ENCODE assay signal across 13 cellular contexts in the genomic region with DNA sequence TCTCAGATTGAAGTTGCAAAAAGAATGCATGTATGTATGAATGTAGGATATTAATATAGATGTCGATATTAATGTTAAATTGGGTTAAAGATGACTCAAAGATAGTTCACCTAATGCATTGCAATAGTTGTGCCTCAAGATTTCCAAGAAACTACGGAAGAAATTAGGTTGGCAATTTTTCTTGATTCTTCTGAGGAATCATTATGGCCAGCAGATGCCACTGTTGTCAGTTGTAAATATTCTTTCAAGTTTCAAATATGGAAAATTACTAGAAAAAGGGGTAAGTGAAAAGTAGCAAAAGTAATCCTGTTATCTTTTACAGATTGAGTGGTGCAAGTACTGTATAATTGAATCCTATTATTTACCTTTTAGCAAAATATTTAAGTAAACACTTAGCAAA.
DNase-seq lines count a peak whose midpoint lies in the region; TF ChIP-seq lines count a peak whose summit lies in the region.
"Had no signal": no experiment of that assay in that cellular context is flagged by ENCODE, and none has a peak within 500 bp of the region (broad histone marks: within the 10 kb centered on the region; RNA-seq: fewer than 3 reads in every experiment).

No MANE protein-coding gene starts in this region.

- H3K4me3 ChIP-seq in Caco-2 (ENCODE audit: low read depth, low read length) = no peak overlapping the region
- H3K4me3 ChIP-seq in H7 (ENCODE audit: insufficient read depth, low read depth, low read length) = no peak overlapping the region
- H3K4me3 ChIP-seq: spleen had no signal

- H3K36me3 ChIP-seq in Caco-2 (ENCODE audit: control insufficient read depth, insufficient read depth, low read length) (no peaks in the 10 kb centered on the region), H7 (replicated peaks; ENCODE audit: control insufficient read depth, insufficient read depth, low read length) (no peaks in the 10 kb centered on the region)
- H3K36me3 ChIP-seq: spleen had no signal

- CTCF ChIA-PET in Caco-2 (lab: Charles Lee) = no interaction called here

- no peak overlapping the region for H3K4me3 Mint-ChIP-seq in Caco-2 (ENCODE audit: unreplicated experiment)
- H3K4me3 Mint-ChIP-seq: activated T-cell treated with anti-CD3 and anti-CD28 coated beads, Interleukin-2, amount 50 U/mL, for 72 hours had no signal

- no peaks in the 10 kb centered on the region for H3K36me3 Mint-ChIP-seq in Caco-2 (ENCODE audit: insufficient read depth, unreplicated experiment)

- peaks cover 11% of the 10 kb centered on the region for H3K9me3 Mint-ChIP-seq in Caco-2 (ENCODE audit: unreplicated experiment)

- BruUV-seq in Caco-2 (replicated peaks; lab: Mats Ljungman, UMichigan) = no TSS peak

- POLR2A ChIA-PET in Caco-2 (lab: Charles Lee) = no interaction called here

- DNase-seq in Caco-2 (no peak), LHCN-M2 (ENCODE audit: low read depth) (peak; percentile 26), astrocyte of the hippocampus (ENCODE audit: low read depth, low spot score) (peak; percentile 7), kidney tubule cell (ENCODE audit: low spot score) (peak; percentile 17), retina (no peak), islet precursor cell (no peak), H7 (no peak), NCI-H2227 treated with DMSO at 0.1 percent for 48 hours (lab: John Stamatoyannopoulos, UW) (no peak)
- DNase-seq: activated T-cell treated with anti-CD3 and anti-CD28 coated beads, Interleukin-2, amount 50 U/mL, for 72 hours; DMS153; NCI-H82; spleen; stimulated activated CD8-positive, alpha-beta memory T cell treated with anti-CD3 and anti-CD28 coated beads, Interleukin-4, amount 100 ng/mL, for 48 hours had no signal

- no peaks in the 10 kb centered on the region for H3K4me1 ChIP-seq in Caco-2
- H3K4me1 ChIP-seq: spleen had no signal

- peaks cover 5% of the 10 kb centered on the region for H3K27me3 Mint-ChIP-seq in Caco-2 (ENCODE audit: insufficient read depth, unreplicated experiment)

- peaks cover 12% of the 10 kb centered on the region for H3K9me3 ChIP-seq in Caco-2

- peak; percentile 25 to 62 for TF ChIP-seq CTCF in Caco-2 (IDR thresholded peaks at IDR 0.05; ENCODE audit: insufficient read depth in 1 of 2, low read depth in 1 of 2, low read length in 1 of 2, severe bottlenecking in 1 of 2, unreplicated experiment in 1 of 2)

- no peak overlapping the region for H3K27ac Mint-ChIP-seq in Caco-2 (ENCODE audit: unreplicated experiment)
- H3K27ac Mint-ChIP-seq: activated T-cell treated with anti-CD3 and anti-CD28 coated beads, Interleukin-2, amount 50 U/mL, for 72 hours had no signal

- H3K27me3 ChIP-seq in Caco-2 (replicated peaks; ENCODE audit: control insufficient read depth, insufficient read depth, low read length) = no peaks in the 10 kb centered on the region
- H3K27me3 ChIP-seq in H7 (ENCODE audit: control insufficient read depth, insufficient read depth, low read length) = no peaks in the 10 kb centered on the region
- H3K27me3 ChIP-seq: spleen had no signal

- intact Hi-C loops in Caco-2 (cut with micrococcal nuclease; ENCODE audit: unreplicated experiment) = loop anchor here (1.0 to 5.0 kb wide), 2 partner anchors 378 to 532 kb away; no protein-coding TSS in a partner anchor

- no peaks in the 10 kb centered on the region for H3K4me1 Mint-ChIP-seq in Caco-2 (ENCODE audit: low read depth, unreplicated experiment)

Comparison
In these comparisons a context has a peak if more than half of its experiments do, and no peak if none do; other contexts are left out.
1. DNase-seq: peak in LHCN-M2 (single experiment), astrocyte of the hippocampus (single experiment) and kidney tubule cell (single experiment); none in Caco-2 (0 of 2), retina (single experiment), islet precursor cell (single experiment), H7 (single experiment) and NCI-H2227 treated with DMSO at 0.1 percent for 48 hours (single experiment).